13 cellular contexts compared by ENCODE assay signal in genomic region chr10:21721000-21721670, GRCh38.
"Had no signal": no experiment of that assay in that cellular context is flagged by ENCODE, and none has a peak within 500 bp of the region (broad histone marks: within the 10 kb centered on the region; RNA-seq: fewer than 3 reads in every experiment).

No MANE protein-coding gene starts in this region.

- H3K4me3 ChIP-seq: breast epithelium, dorsolateral prefrontal cortex, esophagus muscularis mucosa, right atrium auricular region, skin epidermis, tibial nerve had no signal

- H3K36me3 Mint-ChIP-seq: activated naive CD4-positive, alpha-beta T cell treated with anti-CD3 and anti-CD28 coated beads, Interleukin-2, amount 50 U/mL, for 72 hours had no signal

- ATAC-seq: activated naive CD4-positive, alpha-beta T cell treated with anti-CD3 and anti-CD28 coated beads, Interleukin-2, amount 50 U/mL, for 72 hours; activated T-cell treated with anti-CD3 and anti-CD28 coated beads, Interleukin-2, amount 50 U/mL, for 4 hours had no signal

- H3K27ac ChIP-seq: breast epithelium, dorsolateral prefrontal cortex, esophagus muscularis mucosa, right atrium auricular region, skin epidermis, tibial nerve had no signal

- DNase-seq: activated CD4-positive, alpha-beta memory T cell treated with anti-CD3 and anti-CD28 coated beads for 36 hours; activated CD4-positive, alpha-beta T cell treated with anti-CD3 and anti-CD28 coated beads for 1 hour; activated effector memory CD4-positive, alpha-beta T cell treated with anti-CD3 and anti-CD28 coated beads, Interleukin-2, amount 50 U/mL, for 16 hours; activated T-cell treated with anti-CD3 and anti-CD28 coated beads, Interleukin-2, amount 50 U/mL, for 4 hours; dorsolateral prefrontal cortex; kidney glomerular epithelial cell; midbrain had no signal

- H3K27me3 Mint-ChIP-seq: activated CD4-positive, alpha-beta memory T cell treated with anti-CD3 and anti-CD28 coated beads for 36 hours had no signal

- H3K9me3 Mint-ChIP-seq: activated CD4-positive, alpha-beta memory T cell treated with anti-CD3 and anti-CD28 coated beads for 36 hours; activated naive CD4-positive, alpha-beta T cell treated with anti-CD3 and anti-CD28 coated beads, Interleukin-2, amount 50 U/mL, for 72 hours; activated T-cell treated with anti-CD3 and anti-CD28 coated beads, Interleukin-2, amount 50 U/mL, for 4 hours had no signal

- H3K27me3 ChIP-seq: breast epithelium, dorsolateral prefrontal cortex, esophagus muscularis mucosa, right atrium auricular region, tibial nerve had no signal

- H3K36me3 ChIP-seq: breast epithelium, right atrium auricular region had no signal

- H3K4me3 Mint-ChIP-seq: activated CD4-positive, alpha-beta memory T cell treated with anti-CD3 and anti-CD28 coated beads for 36 hours; activated T-cell treated with anti-CD3 and anti-CD28 coated beads, Interleukin-2, amount 50 U/mL, for 4 hours had no signal

- H3K9me3 ChIP-seq: breast epithelium, esophagus muscularis mucosa, right atrium auricular region, tibial nerve had no signal

- H3K27ac Mint-ChIP-seq: activated CD4-positive, alpha-beta memory T cell treated with anti-CD3 and anti-CD28 coated beads for 36 hours; activated naive CD4-positive, alpha-beta T cell treated with anti-CD3 and anti-CD28 coated beads, Interleukin-2, amount 50 U/mL, for 72 hours had no signal
